8 cellular contexts compared by ENCODE assay signal in the genomic region with DNA sequence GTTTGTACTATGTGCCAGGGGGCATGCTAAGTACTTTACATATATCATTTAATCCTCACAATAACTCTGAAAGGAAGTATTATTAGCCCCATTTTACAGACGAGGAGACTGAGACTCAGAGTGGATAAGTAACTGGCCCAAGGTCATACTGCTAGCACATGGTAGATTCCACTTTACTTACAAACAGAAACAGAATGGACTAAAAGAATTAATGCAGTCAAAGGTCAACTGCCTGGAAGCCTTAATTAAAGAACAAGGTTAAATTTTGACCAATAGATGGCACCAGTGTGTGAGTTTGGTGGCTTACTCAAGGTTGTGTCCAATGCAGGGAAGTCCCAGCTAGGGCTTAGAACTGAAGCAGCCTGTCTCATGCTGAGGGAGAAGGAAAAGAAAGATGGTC. TPM values are rescaled to one million over a fixed set of nuclear protein-coding genes. Genes with fewer than 3 reads are reported as not detected.
A peak's percentile ranks its signal among the peaks of the same experiment; 100 is the strongest.
DNase-seq lines count a peak whose midpoint lies in the region; ATAC-seq and TF ChIP-seq lines count a peak whose summit lies in the region.

No MANE protein-coding gene starts in this region.

- H3K9ac ChIP-seq in SK-N-SH = no peak overlapping the region

- no peaks in the 10 kb centered on the region for H3K9me3 Mint-ChIP-seq in activated CD4-positive, alpha-beta memory T cell treated with anti-CD3 and anti-CD28 coated beads for 36 hours
- no peaks in the 10 kb centered on the region for H3K9me3 Mint-ChIP-seq in activated CD4-positive, alpha-beta memory T cell treated with anti-CD3 and anti-CD28 coated beads, Interleukin-2, amount 10 ng/mL, durations not matched to agents 7 days and 5 days
- no peaks in the 10 kb centered on the region for H3K9me3 Mint-ChIP-seq in glutamatergic neuron (ENCODE audit: unreplicated experiment)

- CTCF ChIA-PET in activated CD4-positive, alpha-beta memory T cell treated with anti-CD3 and anti-CD28 coated beads for 36 hours (lab: Charles Lee) = interaction anchor here (0.7 to 1.9 kb wide), 9 partner anchors 9 to 950 kb away, joined by 3 to 12 read pairs (median 3); no protein-coding TSS in a partner anchor
- CTCF ChIA-PET in activated CD4-positive, alpha-beta memory T cell treated with anti-CD3 and anti-CD28 coated beads, Interleukin-2, amount 10 ng/mL, durations not matched to agents 7 days and 5 days (lab: Charles Lee) = interaction anchor here (0.7 to 1.8 kb wide), 9 partner anchors 9 to 879 kb away, joined by 3 to 9 read pairs (median 4); partner anchors contain the start of gene NCBP2L
- CTCF ChIA-PET in SK-N-SH (lab: Yijun Ruan, JAX) = interaction anchor here (0.7 to 1.7 kb wide), 6 partner anchors 10 to 87 kb away, joined by 3 to 4 read pairs (median 3); no protein-coding TSS in a partner anchor

- 8% methylated on average over 1 of the region's 1 CpG for WGBS in SK-N-SH (ENCODE audit: low lambda C conversion rate)

- no peaks in the 10 kb centered on the region for H3K36me3 ChIP-seq in SK-N-SH (replicated peaks in 1 of 2; ENCODE audit: control insufficient read depth in 1 of 2, insufficient read depth in 2 of 2, low read length in 1 of 2)

- H4K20me1 ChIP-seq in SK-N-SH (ENCODE audit: insufficient read depth) = no peaks in the 10 kb centered on the region

- no peak overlapping the region for H3K4me3 ChIP-seq in SK-N-SH (ENCODE audit: low read depth in 2 of 2, low read length in 1 of 2)

- peak; percentile 58 for TF ChIP-seq CTCF in SK-N-SH (IDR thresholded peaks at IDR 0.05)
- peak; percentile 13 for TF ChIP-seq CTCF in glutamatergic neuron (IDR thresholded peaks at IDR 0.05; ENCODE audit: partially characterized antibody, unreplicated experiment)

- no peak overlapping the region for H3K27ac Mint-ChIP-seq in activated CD4-positive, alpha-beta memory T cell treated with anti-CD3 and anti-CD28 coated beads for 36 hours
- no peak overlapping the region for H3K27ac Mint-ChIP-seq in activated CD4-positive, alpha-beta memory T cell treated with anti-CD3 and anti-CD28 coated beads, Interleukin-2, amount 10 ng/mL, durations not matched to agents 7 days and 5 days
- no peak overlapping the region for H3K27ac Mint-ChIP-seq in glutamatergic neuron (ENCODE audit: unreplicated experiment)

- POLR2A ChIA-PET in activated CD4-positive, alpha-beta memory T cell treated with anti-CD3 and anti-CD28 coated beads for 36 hours (lab: Charles Lee) = no interaction called here
- POLR2A ChIA-PET in activated CD4-positive, alpha-beta memory T cell treated with anti-CD3 and anti-CD28 coated beads, Interleukin-2, amount 10 ng/mL, durations not matched to agents 7 days and 5 days (lab: Charles Lee) = no interaction called here
- POLR2A ChIA-PET in SK-N-SH (lab: Yijun Ruan, JAX) = no interaction called here

- no peaks in the 10 kb centered on the region for H3K79me2 ChIP-seq in SK-N-SH (ENCODE audit: insufficient read depth)

- intact Hi-C loops in activated CD4-positive, alpha-beta memory T cell treated with anti-CD3 and anti-CD28 coated beads for 36 hours (cut with micrococcal nuclease) = loop anchor here (2.0 kb wide), 1 partner anchor 54 kb away; no protein-coding TSS in a partner anchor

- no peaks in the 10 kb centered on the region for H3K27me3 Mint-ChIP-seq in activated CD4-positive, alpha-beta memory T cell treated with anti-CD3 and anti-CD28 coated beads for 36 hours
- no peaks in the 10 kb centered on the region for H3K27me3 Mint-ChIP-seq in activated CD4-positive, alpha-beta memory T cell treated with anti-CD3 and anti-CD28 coated beads, Interleukin-2, amount 10 ng/mL, durations not matched to agents 7 days and 5 days
- H3K27me3 Mint-ChIP-seq in glutamatergic neuron (ENCODE audit: unreplicated experiment) = no peaks in the 10 kb centered on the region

- H3K27me3 ChIP-seq in SK-N-SH (ENCODE audit: insufficient read depth) = peaks cover 8% of the 10 kb centered on the region; the same call in 1 of the 2 replicates

- H3K36me3 Mint-ChIP-seq in activated CD4-positive, alpha-beta memory T cell treated with anti-CD3 and anti-CD28 coated beads for 36 hours = no peaks in the 10 kb centered on the region
- H3K36me3 Mint-ChIP-seq in activated CD4-positive, alpha-beta memory T cell treated with anti-CD3 and anti-CD28 coated beads, Interleukin-2, amount 10 ng/mL, durations not matched to agents 7 days and 5 days (ENCODE audit: low read depth) = no peaks in the 10 kb centered on the region
- no peaks in the 10 kb centered on the region for H3K36me3 Mint-ChIP-seq in glutamatergic neuron (ENCODE audit: unreplicated experiment)

- H3K9me2 ChIP-seq in SK-N-SH = no peaks in the 10 kb centered on the region

- peak; percentile 61 for TF ChIP-seq RAD21 in Ishikawa (IDR thresholded peaks at IDR 0.05; ENCODE audit: low read depth)
- TF ChIP-seq RAD21 in SK-N-SH (IDR thresholded peaks at IDR 0.05; ENCODE audit: low read length) = peak; percentile 51

- peak; percentile 10 for DNase-seq in activated CD4-positive, alpha-beta memory T cell treated with anti-CD3 and anti-CD28 coated beads for 36 hours
- no peak for DNase-seq in activated CD4-positive, alpha-beta memory T cell treated with anti-CD3 and anti-CD28 coated beads, Interleukin-2, amount 10 ng/mL, durations not matched to agents 7 days and 5 days
- peak; percentile 14 for DNase-seq in SK-N-SH
- DNase-seq in glutamatergic neuron = no peak
- peak; percentile 35 for DNase-seq in superior temporal gyrus (ENCODE audit: extremely low spot score)
- no peak for DNase-seq in NCI-H146 (lab: John Stamatoyannopoulos, UW)

- no peak overlapping the region for H2AFZ ChIP-seq in SK-N-SH (ENCODE audit: low read depth)

- H3K9me3 ChIP-seq in SK-N-SH = no peaks in the 10 kb centered on the region

- TF ChIP-seq EP300 in Ishikawa (IDR thresholded peaks at IDR 0.05; ENCODE audit: borderline replicate concordance) = no peak
- TF ChIP-seq EP300 in SK-N-SH (IDR thresholded peaks at IDR 0.05; ENCODE audit: borderline replicate concordance in 1 of 2, low read depth in 1 of 2, low read length in 1 of 2) = no peak

- peak; percentile 71 for ATAC-seq in GM21576 (IDR thresholded peaks at IDR 0.05; ENCODE audit: unreplicated experiment)

- no peak overlapping the region for H3K4me3 Mint-ChIP-seq in activated CD4-positive, alpha-beta memory T cell treated with anti-CD3 and anti-CD28 coated beads for 36 hours
- no peak overlapping the region for H3K4me3 Mint-ChIP-seq in activated CD4-positive, alpha-beta memory T cell treated with anti-CD3 and anti-CD28 coated beads, Interleukin-2, amount 10 ng/mL, durations not matched to agents 7 days and 5 days
- H3K4me3 Mint-ChIP-seq in glutamatergic neuron (ENCODE audit: unreplicated experiment) = no peak overlapping the region

- no peaks in the 10 kb centered on the region for H3F3A ChIP-seq in SK-N-SH (replicated peaks; ENCODE audit: insufficient read depth)

- no peaks in the 10 kb centered on the region for H3K4me1 Mint-ChIP-seq in activated CD4-positive, alpha-beta memory T cell treated with anti-CD3 and anti-CD28 coated beads for 36 hours (ENCODE audit: low read depth)
- no peaks in the 10 kb centered on the region for H3K4me1 Mint-ChIP-seq in activated CD4-positive, alpha-beta memory T cell treated with anti-CD3 and anti-CD28 coated beads, Interleukin-2, amount 10 ng/mL, durations not matched to agents 7 days and 5 days
- peaks cover 2% of the 10 kb centered on the region for H3K4me1 Mint-ChIP-seq in glutamatergic neuron (ENCODE audit: low read depth, unreplicated experiment)

- no peak overlapping the region for H3K27ac ChIP-seq in SK-N-SH (ENCODE audit: low read depth in 2 of 2, low read length in 1 of 2)

- H3K4me1 ChIP-seq in SK-N-SH (ENCODE audit: control insufficient read depth in 1 of 2, insufficient read depth in 2 of 2, low read depth in 1 of 2, low read length in 1 of 2) = peaks cover 0 to 13% of the 10 kb centered on the region in 2 experiments; a peak in 3 of 4 replicates

- H3K4me2 ChIP-seq in SK-N-SH = no peak overlapping the region

TF ChIP-seq in Ishikawa, 13 proteins besides CTCF, POLR2A, EP300 and RAD21 (continues in another document):
- TF ChIP-seq ZBTB7A (IDR thresholded peaks at IDR 0.05; ENCODE audit: low read depth) = no peak
- TF ChIP-seq MAX (IDR thresholded peaks at IDR 0.05) = no peak

TF ChIP-seq in SK-N-SH, 30 proteins besides CTCF, POLR2A, EP300 and RAD21:
- TF ChIP-seq EZH2phosphoT487 (IDR thresholded peaks at IDR 0.05; ENCODE audit: borderline replicate concordance, low read depth) (no peak), SMC3 (IDR thresholded peaks at IDR 0.05; ENCODE audit: low read depth, low read length) (peak; percentile 22; the same call in 1 of the 2 replicates)

RNA-seq across cellular contexts. Expression of gene RIPPLY1, which starts 4.7 kb away (rescaled TPM):
- not detected for total RNA-seq in activated CD4-positive, alpha-beta memory T cell treated with anti-CD3 and anti-CD28 coated beads for 36 hours
- total RNA-seq in activated CD4-positive, alpha-beta memory T cell treated with anti-CD3 and anti-CD28 coated beads, Interleukin-2, amount 10 ng/mL, durations not matched to agents 7 days and 5 days = not detected
- polyA plus RNA-seq in SK-N-SH (2012; rRNA removed) = 0.08 TPM in 1 of 2 replicates, not detected in the other
- 0.05 TPM in 1 of 2 replicates, not detected in the other for polyA plus RNA-seq in SK-N-SH (2012; cell fraction: cytosol; rRNA removed)
- 0.32 and 0.48 TPM in 2 replicates for polyA plus RNA-seq in SK-N-SH (2012; cell fraction: nucleus; rRNA removed)
- not detected for total RNA-seq in glutamatergic neuron (ENCODE audit: unreplicated experiment)

RNA-seq across cellular contexts. Expression of gene CLDN2, which starts 21.7 kb away (rescaled TPM):
- total RNA-seq in activated CD4-positive, alpha-beta memory T cell treated with anti-CD3 and anti-CD28 coated beads for 36 hours = not detected
- total RNA-seq in activated CD4-positive, alpha-beta memory T cell treated with anti-CD3 and anti-CD28 coated beads, Interleukin-2, amount 10 ng/mL, durations not matched to agents 7 days and 5 days = not detected
- 0.36 TPM in 2 replicates for polyA plus RNA-seq in SK-N-SH (2012; rRNA removed)
- polyA plus RNA-seq in SK-N-SH (2012; cell fraction: cytosol; rRNA removed) = 0.21 and 0.38 TPM in 2 replicates
- polyA plus RNA-seq in SK-N-SH (2012; cell fraction: nucleus; rRNA removed) = 0.07 and 0.10 TPM in 2 replicates
- total RNA-seq in glutamatergic neuron (ENCODE audit: unreplicated experiment) = not detected

Comparison
In these comparisons a context has a peak if more than half of its experiments do, and no peak if none do; other contexts are left out.
1. DNase-seq: peak in activated CD4-positive, alpha-beta memory T cell treated with anti-CD3 and anti-CD28 coated beads for 36 hours (single experiment), SK-N-SH (single experiment) and superior temporal gyrus (single experiment); none in activated CD4-positive, alpha-beta memory T cell treated with anti-CD3 and anti-CD28 coated beads, Interleukin-2, amount 10 ng/mL, durations not matched to agents 7 days and 5 days (single experiment), glutamatergic neuron (single experiment) and NCI-H146 (single experiment).